Comparison of ENCODE assay signal across 8 cellular contexts in genomic region chr10:73253226-73253557, GRCh38. TPM values are rescaled to one million over a fixed set of nuclear protein-coding genes. Genes with fewer than 3 reads are reported as not detected.
DNase-seq lines count a peak whose midpoint lies in the region; ATAC-seq and TF ChIP-seq lines count a peak whose summit lies in the region.

No MANE protein-coding gene starts in this region.

- H3K27me3 ChIP-seq in brain microvascular endothelial cell (replicated peaks): no peaks in the 10 kb centered on the region

- DNase-seq in brain microvascular endothelial cell (no peak), memory B cell (ENCODE audit: low spot score in 2 of 2) (no peak), NCI-H2029 (lab: John Stamatoyannopoulos, UW) (no peak), cerebellum (ENCODE audit: low spot score) (no peak), islet precursor cell (no peak)

- peaks cover 30% of the 10 kb centered on the region for H3K36me3 ChIP-seq in KOPT-K1 (ENCODE audit: insufficient read depth, low read length)
- no peaks in the 10 kb centered on the region for H3K36me3 ChIP-seq in brain microvascular endothelial cell (replicated peaks)

- H3K27me3 Mint-ChIP-seq in memory B cell: no peaks in the 10 kb centered on the region

- H3K4me3 ChIP-seq in GM12875 (ENCODE audit: low read depth, low read length) (peak overlapping the region; percentile 80), brain microvascular endothelial cell (ENCODE audit: low read depth, low read length) (peak overlapping the region; percentile 98)

- ATAC-seq in memory B cell (ENCODE audit: low read depth) (no peak), HG02763 (IDR thresholded peaks at IDR 0.05; ENCODE audit: unreplicated experiment) (no peak)

- peaks cover 20% of the 10 kb centered on the region for H3K4me1 Mint-ChIP-seq in memory B cell

- in situ Hi-C loops in brain microvascular endothelial cell (cut with HindIII; ENCODE audit: low pct_ligation_motif_present, low sequenced_read_pairs): no loop called here

- peak overlapping the region; percentile 99 for H3K4me3 Mint-ChIP-seq in memory B cell

- no peaks in the 10 kb centered on the region for H3K9me3 ChIP-seq in KOPT-K1 (ENCODE audit: insufficient read depth, low read length, poor library complexity, severe bottlenecking)

- H3K9me3 Mint-ChIP-seq in memory B cell: no peaks in the 10 kb centered on the region

- TF ChIP-seq CTCF in GM12875 (IDR thresholded peaks at IDR 0.05; ENCODE audit: borderline replicate concordance, insufficient read depth, low read depth, low read length): no peak
- TF ChIP-seq CTCF in brain microvascular endothelial cell (IDR thresholded peaks at IDR 0.05; ENCODE audit: low read depth, low read length, missing control alignments): no peak

- H3K27ac ChIP-seq in KOPT-K1 (ENCODE audit: low read depth, low read length, poor library complexity, severe bottlenecking) (peak overlapping the region; percentile 87), brain microvascular endothelial cell (peak overlapping the region; percentile 95)

- H3K36me3 Mint-ChIP-seq in memory B cell: peaks cover 8% of the 10 kb centered on the region

- H3K27ac Mint-ChIP-seq in memory B cell: peak overlapping the region; percentile 96

RNA-seq across cellular contexts. Expression of gene MRPS16, which starts 0.7 kb away (rescaled TPM):
- 65.2 TPM for total RNA-seq in cerebellum

RNA-seq across cellular contexts. Expression of gene DNAJC9, which starts 6.1 kb away (rescaled TPM):
- total RNA-seq in cerebellum: 62.7 TPM
